Comparison of ENCODE assay signal across 8 cellular contexts in the genomic region with DNA sequence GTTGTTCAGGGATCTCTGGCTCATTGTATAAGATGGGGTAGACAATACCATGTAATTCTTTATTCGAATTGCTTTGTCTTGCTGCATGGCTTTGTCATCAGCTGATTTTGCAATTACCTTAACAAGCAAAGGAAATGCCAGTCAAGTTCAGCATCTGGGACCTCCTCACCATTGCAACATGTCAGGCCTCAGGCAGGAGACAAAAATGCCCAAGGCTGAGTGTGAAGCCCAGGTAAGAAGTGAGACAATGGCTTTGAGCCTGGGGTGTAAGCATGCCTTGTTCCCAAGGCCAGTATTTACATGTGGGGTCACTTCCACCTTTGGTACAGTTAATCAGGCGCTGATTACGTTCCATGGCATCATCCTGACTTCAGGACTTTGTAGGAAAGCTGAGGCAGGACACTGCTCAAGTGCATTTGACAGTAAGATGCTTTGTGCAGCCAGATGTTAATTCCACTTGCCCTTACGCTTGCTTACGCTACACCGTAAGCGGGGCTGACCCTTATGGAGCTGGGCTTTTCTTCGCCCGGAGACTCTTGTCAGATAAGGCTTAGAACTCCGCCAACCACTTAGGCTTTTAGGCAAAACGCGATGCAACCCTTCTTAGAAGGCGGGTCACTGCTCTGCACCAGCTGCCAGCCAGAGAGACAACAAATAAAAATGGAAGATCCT. TPM values are rescaled to one million over a fixed set of nuclear protein-coding genes. Genes with fewer than 3 reads are reported as not detected.
DNase-seq lines count a peak whose midpoint lies in the region; ATAC-seq and TF ChIP-seq lines count a peak whose summit lies in the region.

No MANE protein-coding gene starts in this region.

- peak overlapping the region; percentile 58 for H3K4me3 ChIP-seq in ectodermal cell (ENCODE audit: insufficient read depth, low read depth, low read length)
- H3K4me3 ChIP-seq in neural cell (ENCODE audit: low read length): peak overlapping the region; percentile 84

- H3K9me2 ChIP-seq in neural cell (ENCODE audit: insufficient read depth, low read length): no peaks in the 10 kb centered on the region

- no peak for TF ChIP-seq RAD21 in neural cell (conservative IDR thresholded peaks at IDR 0.05)

- peaks cover 6% of the 10 kb centered on the region for H4K20me1 ChIP-seq in neural cell (ENCODE audit: insufficient read depth)

- H3K9ac ChIP-seq in ES-I3 (ENCODE audit: low read depth, low read length) (peak overlapping the region; percentile 100), neural cell (ENCODE audit: low read length) (peak overlapping the region; percentile 90)

- no peaks in the 10 kb centered on the region for H3F3A ChIP-seq in neural cell (ENCODE audit: insufficient read depth, low read length, poor library complexity, severe bottlenecking)

- 26 to 28% methylated on average over 13 of the region's 13 CpGs for WGBS in ectodermal cell, 2 experiments

- peak overlapping the region; percentile 74 for H2AFZ ChIP-seq in neural cell (ENCODE audit: low read depth, low read length)

- no peak for ATAC-seq in GM21367 (IDR thresholded peaks at IDR 0.05; ENCODE audit: unreplicated experiment)
- ATAC-seq in GM18868 (IDR thresholded peaks at IDR 0.05; ENCODE audit: unreplicated experiment): no peak
- ATAC-seq in GM21619 (IDR thresholded peaks at IDR 0.05; ENCODE audit: unreplicated experiment): no peak

- H3K9me3 ChIP-seq in ES-I3 (ENCODE audit: control insufficient read depth, insufficient read depth, low read length) (no peaks in the 10 kb centered on the region), ectodermal cell (ENCODE audit: control insufficient read depth, low read length) (no peaks in the 10 kb centered on the region), neural cell (ENCODE audit: low read length) (no peaks in the 10 kb centered on the region)

- peaks cover 31% of the 10 kb centered on the region for H3K79me2 ChIP-seq in neural cell (replicated peaks; ENCODE audit: insufficient read depth, low read length)

- peak overlapping the region; percentile 54 for H3K4me2 ChIP-seq in neural cell (ENCODE audit: low read length)

- no peaks in the 10 kb centered on the region for H3K27me3 ChIP-seq in ectodermal cell (ENCODE audit: control insufficient read depth, insufficient read depth, low read length, poor library complexity, severe bottlenecking)
- no peaks in the 10 kb centered on the region for H3K27me3 ChIP-seq in neural cell (ENCODE audit: insufficient read depth, low read depth, low read length)

- peak overlapping the region; percentile 85 for H3K27ac ChIP-seq in ectodermal cell (ENCODE audit: insufficient read depth, low read depth, low read length, poor library complexity, severe bottlenecking)
- peak overlapping the region; percentile 95 for H3K27ac ChIP-seq in neural cell (ENCODE audit: low read length)

- H3K36me3 ChIP-seq in ES-I3 (ENCODE audit: insufficient read depth, low read length): no peaks in the 10 kb centered on the region; the same call in 1 of the 2 replicates
- H3K36me3 ChIP-seq in ectodermal cell (ENCODE audit: control insufficient read depth, insufficient read depth, low read length): no peaks in the 10 kb centered on the region
- no peaks in the 10 kb centered on the region for H3K36me3 ChIP-seq in neural cell (ENCODE audit: insufficient read depth, low read length)

- TF ChIP-seq CTCF in neural cell (IDR thresholded peaks at IDR 0.05; ENCODE audit: poor library complexity, severe bottlenecking): no peak

- H3K4me1 ChIP-seq in ES-I3 (ENCODE audit: insufficient read depth, low read length): peaks cover 15% of the 10 kb centered on the region
- H3K4me1 ChIP-seq in ectodermal cell (ENCODE audit: control insufficient read depth, insufficient read depth, low read length): peaks cover 22% of the 10 kb centered on the region

- TF ChIP-seq EP300 in neural cell (conservative IDR thresholded peaks at IDR 0.05; ENCODE audit: poor library complexity, severe bottlenecking): no peak

- peak; percentile 19 for DNase-seq in NCI-H460 (ENCODE audit: extremely low read depth, low read depth)
- no peak for DNase-seq in activated CD4-positive, alpha-beta T cell treated with anti-CD3 and anti-CD28 coated beads, Interleukin-2, amount 50 U/mL, for 4 hours

TF ChIP-seq in neural cell, 6 proteins besides CTCF, POLR2A, EP300 and RAD21:
- no peak for TF ChIP-seq POLR2AphosphoS5 (IDR thresholded peaks at IDR 0.05)
- no peak for TF ChIP-seq SMC3 (conservative IDR thresholded peaks at IDR 0.05; ENCODE audit: poor library complexity)

RNA-seq across cellular contexts. Expression of gene SP4, which starts 1.5 kb away (rescaled TPM):
- 9.0 and 10.1 TPM in 2 replicates for total RNA-seq in NCI-H460 (2014; rRNA removed; shearing (Covaris generic))
- 6.4 and 10.2 TPM in 2 replicates for polyA plus RNA-seq in NCI-H460 (2014; cell fraction: nucleus; rRNA removed)
- polyA plus RNA-seq in ectodermal cell (2013, experiment 1 of 4): 14.6 TPM
- 15.2 TPM for polyA plus RNA-seq in ectodermal cell (2013, experiment 2 of 4)
- polyA plus RNA-seq in ectodermal cell (2013, experiment 3 of 4): 13.5 TPM
- polyA plus RNA-seq in ectodermal cell (2013, experiment 4 of 4): 14.2 TPM
- polyA plus RNA-seq in neural cell: 23.7 and 27.8 TPM in 2 replicates
- polyA minus RNA-seq in neural cell: 78.6 and 83.5 TPM in 2 replicates
